ENCODE assay signal across 7 cellular contexts in the genomic region with DNA sequence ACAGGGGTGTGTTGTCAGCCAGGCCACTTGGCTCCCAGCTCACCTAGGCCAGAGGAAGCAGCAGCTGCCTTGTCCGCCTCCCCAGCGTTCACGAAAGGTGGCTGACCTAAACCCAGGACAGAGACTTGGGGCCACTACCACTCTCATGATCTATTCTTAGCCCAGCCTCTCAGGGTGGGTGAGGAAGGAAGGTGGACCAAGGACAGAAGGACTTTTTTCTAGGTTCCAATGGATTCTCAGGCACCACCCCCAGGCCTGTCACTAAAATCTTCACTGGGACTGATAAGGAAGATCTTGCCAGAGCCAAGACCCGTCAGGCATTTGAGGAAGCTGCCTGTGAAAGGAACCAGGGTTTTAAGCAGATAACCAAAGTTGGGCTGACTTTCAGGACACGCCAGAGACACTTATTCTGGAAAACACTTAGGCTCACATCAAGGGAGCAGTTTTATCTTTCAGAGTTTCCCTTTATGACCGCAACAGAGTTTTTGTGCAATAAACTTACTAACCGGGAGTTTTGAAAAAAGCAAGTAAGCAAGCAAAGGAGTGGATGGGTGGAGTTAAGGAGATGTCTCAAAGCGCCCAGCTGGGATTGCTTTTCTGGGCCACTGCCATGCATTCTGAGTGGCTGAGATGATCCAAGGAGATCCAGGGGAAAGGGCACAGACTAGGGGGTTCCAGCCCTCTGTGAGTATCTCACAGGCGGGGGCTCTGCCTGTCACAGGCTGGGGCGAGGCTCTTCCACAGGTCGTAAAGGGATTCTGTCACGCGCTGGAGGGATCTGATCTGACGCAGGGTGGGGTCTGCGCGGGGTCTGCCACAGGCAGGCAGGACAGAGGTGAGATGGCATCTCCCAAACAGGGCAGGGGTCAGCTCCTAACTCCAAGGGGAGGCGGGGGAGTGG. TPM values are rescaled to one million over a fixed set of nuclear protein-coding genes. Genes with fewer than 3 reads are reported as not detected.
DNase-seq lines count a peak whose midpoint lies in the region; ATAC-seq, FAIRE-seq and TF ChIP-seq lines count a peak whose summit lies in the region.

No MANE protein-coding gene starts in this region.

- no peak for FAIRE-seq in small intestine (lab: Jason Lieb, UNC)

- DNase-seq in LHCN-M2 (ENCODE audit: low read depth) = peak; percentile 35
- peak; percentile 39 for DNase-seq in astrocyte of the spinal cord (ENCODE audit: low read depth, low spot score)
- DNase-seq in small intestine = no peak
- DNase-seq in hippocampal formation (lab: John Stamatoyannopoulos, UW) = no peak

- H3K4me3 ChIP-seq in GM12875 (ENCODE audit: low read depth, low read length) (peak overlapping the region; percentile 67), astrocyte of the spinal cord (ENCODE audit: low read depth, low read length) (peak overlapping the region; percentile 94), iPS-18c (ENCODE audit: insufficient read depth, low read depth, low read length) (peak overlapping the region; percentile 93), small intestine (ENCODE audit: low read depth in 1 of 2, low read length in 2 of 2) (peak overlapping the region; percentile 49 to 68)

- no peaks in the 10 kb centered on the region for H3K27me3 ChIP-seq in small intestine (ENCODE audit: control insufficient read depth in 2 of 2, insufficient read depth in 2 of 2, low read length in 2 of 2)

- H3K36me3 ChIP-seq in small intestine (ENCODE audit: control insufficient read depth in 2 of 2, insufficient read depth in 2 of 2, low read length in 2 of 2) = no peaks in the 10 kb centered on the region

- ATAC-seq in GM21381 (IDR thresholded peaks at IDR 0.05; ENCODE audit: unreplicated experiment) = no peak

- peaks cover 2 to 5% of the 10 kb centered on the region in 2 donors for H3K4me1 ChIP-seq in small intestine (ENCODE audit: control insufficient read depth in 2 of 2, insufficient read depth in 1 of 2, low read depth in 1 of 2, low read length in 1 of 2)

- in situ Hi-C loops in astrocyte of the spinal cord (cut with HindIII; ENCODE audit: low sequenced_read_pairs) = no loop called here

- peak overlapping the region in 1 of 2 donors; percentile 56 for H3K27ac ChIP-seq in small intestine (ENCODE audit: low read depth in 1 of 2, low read length in 1 of 2)

- WGBS in small intestine, 3 donors = 8 to 16% (median 14%) methylated on average over 17 of the region's 17 CpGs

- TF ChIP-seq CTCF in GM12875 (IDR thresholded peaks at IDR 0.05; ENCODE audit: borderline replicate concordance, insufficient read depth, low read depth, low read length) = no peak
- no peak for TF ChIP-seq CTCF in astrocyte of the spinal cord (IDR thresholded peaks at IDR 0.05; ENCODE audit: low read depth, low read length)

- H3K9me3 ChIP-seq in iPS-18c (ENCODE audit: control insufficient read depth, insufficient read depth, low read length) (no peaks in the 10 kb centered on the region), small intestine (ENCODE audit: control insufficient read depth, low read depth) (no peaks in the 10 kb centered on the region)

RNA-seq across cellular contexts. Expression of gene FITM2, which starts 1.0 kb away (rescaled TPM):
- total RNA-seq in LHCN-M2 (2014; rRNA removed) = 6.8 and 7.3 TPM in 2 replicates
- polyA plus RNA-seq in LHCN-M2 (2012) = 7.0 TPM
- 1 to 10 TPM; 2.0 to 6.3 (median 2.7) TPM for polyA plus RNA-seq in small intestine

RNA-seq across cellular contexts. Expression of gene R3HDML, which starts 26.8 kb away (rescaled TPM):
- total RNA-seq in LHCN-M2 (2014; rRNA removed) = not detected in 2 replicates
- polyA plus RNA-seq in LHCN-M2 (2012) = not detected
- not detected for polyA plus RNA-seq in small intestine

RNA-seq across cellular contexts. Expression of gene HNF4A, which starts 45.5 kb away (rescaled TPM):
- not detected in 2 replicates for total RNA-seq in LHCN-M2 (2014; rRNA removed)
- not detected for polyA plus RNA-seq in LHCN-M2 (2012)
- polyA plus RNA-seq in small intestine = 100 to 1,000 TPM in 1 of 3 donors, 10 to 100 TPM in 2; 56.7 to 124 (median 98.6) TPM

Comparison
In these comparisons a context has a peak if more than half of its experiments do, and no peak if none do; other contexts are left out.
1. DNase-seq: peak in LHCN-M2 (single experiment) and astrocyte of the spinal cord (single experiment); none in small intestine (single experiment) and hippocampal formation (0 of 2).
2. Peak in every context shown above with its lines, with median percentiles within 50 percentile points of each other: H3K4me3 ChIP-seq.